ENCODE assay signal across 9 cellular contexts in genomic region chr12:6853626-6854025, GRCh38. TPM values are rescaled to one million over a fixed set of nuclear protein-coding genes. Genes with fewer than 3 reads are reported as not detected.
A peak's percentile ranks its signal among the peaks of the same experiment; 100 is the strongest.
DNase-seq lines count a peak whose midpoint lies in the region; ATAC-seq and TF ChIP-seq lines count a peak whose summit lies in the region.
"Had no signal": no experiment of that assay in that cellular context is flagged by ENCODE, and none has a peak within 500 bp of the region (broad histone marks: within the 10 kb centered on the region; RNA-seq: fewer than 3 reads in every experiment).

No MANE protein-coding gene starts in this region.

- H3K27ac ChIP-seq in 22Rv1: peak overlapping the region; percentile 99
- peak overlapping the region; percentile 87 to 94 for H3K27ac ChIP-seq in ascending aorta
- peak overlapping the region; percentile 8 for H3K27ac ChIP-seq in muscle layer of colon (ENCODE audit: low read depth, low read length)

- peaks cover 47% of the 10 kb centered on the region for H3K36me3 Mint-ChIP-seq in HFFc6 (ENCODE audit: low read depth)

- peak overlapping the region; percentile 98 for H3K4me3 Mint-ChIP-seq in HFFc6

- H3K9ac ChIP-seq in muscle layer of colon (ENCODE audit: low read length): peak overlapping the region; percentile 69

- H3K27me3 ChIP-seq in ascending aorta: no peaks in the 10 kb centered on the region
- no peaks in the 10 kb centered on the region for H3K27me3 ChIP-seq in muscle layer of colon (ENCODE audit: control insufficient read depth in 1 of 2, insufficient read depth in 2 of 2, low read length in 2 of 2)

- ATAC-seq in GM19452 (IDR thresholded peaks at IDR 0.05; ENCODE audit: unreplicated experiment): no peak
- no peak for ATAC-seq in HG03196 (IDR thresholded peaks at IDR 0.05; ENCODE audit: unreplicated experiment)

- no peak for TF ChIP-seq CTCF in 22Rv1 (IDR thresholded peaks at IDR 0.05)
- TF ChIP-seq CTCF in HFFc6 (IDR thresholded peaks at IDR 0.05): no peak
- TF ChIP-seq CTCF in ascending aorta (IDR thresholded peaks at IDR 0.05): no peak

- DNase-seq in HFFc6: no peak
- no peak for DNase-seq in ascending aorta (ENCODE audit: low spot score in 2 of 2)
- no peak for DNase-seq in NCI-H1092 treated with DMSO at 0.1 percent for 48 hours (lab: John Stamatoyannopoulos, UW)
- DNase-seq in DMS79 treated with DMSO at 0.1 percent for 48 hours (lab: John Stamatoyannopoulos, UW): no peak
- DNase-seq: SIG-M5 had no signal

- intact Hi-C loops in ascending aorta (cut with DNase I): loop anchor here (2.0 to 5.0 kb wide), 2 partner anchors 13 to 246 kb away; partner anchors contain the start of genes CHD4 and TPI1

- H3K4me3 ChIP-seq in ascending aorta (peak overlapping the region; percentile 65 to 79), muscle layer of colon (ENCODE audit: low read depth in 1 of 2, low read length in 2 of 2) (peak overlapping the region in 1 of 2 donors; percentile 82)

- H3K36me3 ChIP-seq in ascending aorta (peaks cover 32 to 36% of the 10 kb centered on the region in 2 donors), muscle layer of colon (ENCODE audit: insufficient read depth, low read length) (peaks cover 35% of the 10 kb centered on the region)

- peaks cover 12% of the 10 kb centered on the region for H3K27me3 Mint-ChIP-seq in HFFc6 (ENCODE audit: insufficient read depth)

- H3K4me1 ChIP-seq in ascending aorta: peaks cover 4 to 18% of the 10 kb centered on the region in 2 donors
- peaks cover 21% of the 10 kb centered on the region for H3K4me1 ChIP-seq in muscle layer of colon (ENCODE audit: insufficient read depth, low read length)

- no peaks in the 10 kb centered on the region for H3K9me3 ChIP-seq in ascending aorta
- no peaks in the 10 kb centered on the region for H3K9me3 ChIP-seq in muscle layer of colon (ENCODE audit: low read length)

- peak overlapping the region; percentile 93 for H3K27ac Mint-ChIP-seq in HFFc6

- peaks cover 35% of the 10 kb centered on the region for H3K4me1 Mint-ChIP-seq in HFFc6 (ENCODE audit: low read depth)

- no peaks in the 10 kb centered on the region for H3K9me3 Mint-ChIP-seq in HFFc6

RNA-seq across cellular contexts. Expression of gene USP5, which starts 1.7 kb away (rescaled TPM):
- total RNA-seq in HFFc6 (2021; fragmentation: NEBNext Ultra II Directional; extraction: Animal tissue kit (Norgen Biotek cat#: 25700)): 100 to 1,000 TPM; 149 to 211 (median 182) TPM
- total RNA-seq in ascending aorta: 46.2 TPM

RNA-seq across cellular contexts. Expression of gene CDCA3, which starts 2.5 kb away (rescaled TPM):
- total RNA-seq in HFFc6 (2021; fragmentation: NEBNext Ultra II Directional; extraction: Animal tissue kit (Norgen Biotek cat#: 25700)): 10 to 100 TPM; 24.0 to 62.5 (median 56.3) TPM
- total RNA-seq in ascending aorta: not detected

RNA-seq across cellular contexts. Expression of gene GNB3, which starts 12.9 kb away (rescaled TPM):
- total RNA-seq in HFFc6 (2021; fragmentation: NEBNext Ultra II Directional; extraction: Animal tissue kit (Norgen Biotek cat#: 25700)): 1 to 10 TPM; 4.3 to 7.2 (median 6.3) TPM
- 10.4 TPM for total RNA-seq in ascending aorta

RNA-seq across cellular contexts. Expression of gene TPI1, which starts 13.7 kb away (rescaled TPM):
- 100 to 1,000 TPM; 853 to 931 (median 870) TPM for total RNA-seq in HFFc6 (2021; fragmentation: NEBNext Ultra II Directional; extraction: Animal tissue kit (Norgen Biotek cat#: 25700))
- total RNA-seq in ascending aorta: 482 TPM

RNA-seq across cellular contexts. Expression of gene SPSB2, which starts 19.5 kb away (rescaled TPM):
- 10 to 100 TPM; 12.1 to 13.9 (median 13.0) TPM for total RNA-seq in HFFc6 (2021; fragmentation: NEBNext Ultra II Directional; extraction: Animal tissue kit (Norgen Biotek cat#: 25700))
- 14.5 TPM for total RNA-seq in ascending aorta

Comparison
In these comparisons a context has a peak if more than half of its experiments do, and no peak if none do; other contexts are left out.
1. H3K27ac ChIP-seq: peak in every context shown above with its lines; median percentile 99 in 22Rv1; 90 in ascending aorta; 8 in muscle layer of colon.
2. RNA of gene CDCA3, which starts 2.5 kb away (total RNA-seq): 24.0 to 62.5 TPM in HFFc6; not detected in ascending aorta (single experiment); every median in the first group is over 10 times any median in the second.